13 cellular contexts compared by ENCODE assay signal in genomic region chr1:205610781-205611473, GRCh38. TPM values are rescaled to one million over a fixed set of nuclear protein-coding genes. Genes with fewer than 3 reads are reported as not detected.
DNase-seq lines count a peak whose midpoint lies in the region; ATAC-seq and TF ChIP-seq lines count a peak whose summit lies in the region.
"Had no signal": no experiment of that assay in that cellular context is flagged by ENCODE, and none has a peak within 500 bp of the region (broad histone marks: within the 10 kb centered on the region; RNA-seq: fewer than 3 reads in every experiment).

No MANE protein-coding gene starts in this region.

- H3K27ac ChIP-seq in A673 (ENCODE audit: low read depth, low read length, poor library complexity, severe bottlenecking) (no peak overlapping the region), HEK293 (ENCODE audit: extremely low read depth, low read depth, low read length) (no peak overlapping the region), left ventricle myocardium inferior (replicated peaks) (no peak overlapping the region)
- H3K27ac ChIP-seq: BLaER1, KMS-11, neutrophil had no signal

- H3K4me1 Mint-ChIP-seq in activated naive CD8-positive, alpha-beta T cell treated with anti-CD3 and anti-CD28 coated beads, Interleukin-2, amount 50 U/mL, for 24 hours: peaks cover 37% of the 10 kb centered on the region
- H3K4me1 Mint-ChIP-seq in memory B cell: peaks cover 7% of the 10 kb centered on the region

- peaks cover 39% of the 10 kb centered on the region for H3K36me3 Mint-ChIP-seq in activated naive CD8-positive, alpha-beta T cell treated with anti-CD3 and anti-CD28 coated beads, Interleukin-2, amount 50 U/mL, for 24 hours (ENCODE audit: low read depth)
- peaks cover 18% of the 10 kb centered on the region for H3K36me3 Mint-ChIP-seq in memory B cell

- POLR2A ChIA-PET in A673 (lab: Charles Lee; ENCODE audit: low non-redundant PET): no interaction called here
- POLR2A ChIA-PET in HEK293 (lab: Yijun Ruan, JAX): no interaction called here

- intact Hi-C loops in A673 (cut with micrococcal nuclease; ENCODE audit: unreplicated experiment) (no loop called here), left ventricle myocardium inferior (cut with micrococcal nuclease) (no loop called here)

- H3K9me3 ChIP-seq in A673 (ENCODE audit: low read depth, low read length, poor library complexity, severe bottlenecking) (no peaks in the 10 kb centered on the region), HEK293 (ENCODE audit: control insufficient read depth, insufficient read depth, low read depth, low read length) (no peaks in the 10 kb centered on the region), left ventricle myocardium inferior (replicated peaks) (no peaks in the 10 kb centered on the region)
- H3K9me3 ChIP-seq: BLaER1, neutrophil had no signal

- no peaks in the 10 kb centered on the region for H3K27me3 Mint-ChIP-seq in activated naive CD8-positive, alpha-beta T cell treated with anti-CD3 and anti-CD28 coated beads, Interleukin-2, amount 50 U/mL, for 24 hours
- H3K27me3 Mint-ChIP-seq in memory B cell: no peaks in the 10 kb centered on the region

- DNase-seq in A673 (ENCODE audit: low spot score) (peak; percentile 80), memory B cell (ENCODE audit: low spot score in 2 of 2) (no peak), inferior parietal cortex (ENCODE audit: extremely low spot score) (no peak), NCI-H187 (lab: John Stamatoyannopoulos, UW) (no peak), left ventricle myocardium inferior (no peak)
- no peak for DNase-seq in activated naive CD8-positive, alpha-beta T cell treated with anti-CD3 and anti-CD28 coated beads, Interleukin-2, amount 50 U/mL, for 24 hours
- DNase-seq: GF-D8; stimulated activated CD4-positive, alpha-beta T cell treated with anti-CD3 and anti-CD28 coated beads, Interleukin-12 subunit alpha, Interleukin-12 subunit beta, amount 100 ng/mL, for 4 hours had no signal

- H3K27me3 ChIP-seq in A673 (replicated peaks; ENCODE audit: insufficient read depth, low read depth, low read length, poor library complexity) (no peaks in the 10 kb centered on the region), left ventricle myocardium inferior (ENCODE audit: low read depth) (no peaks in the 10 kb centered on the region)
- H3K27me3 ChIP-seq: BLaER1, neutrophil had no signal

- peak overlapping the region; percentile 40 for H3K27ac Mint-ChIP-seq in activated naive CD8-positive, alpha-beta T cell treated with anti-CD3 and anti-CD28 coated beads, Interleukin-2, amount 50 U/mL, for 24 hours
- peak overlapping the region; percentile 28 for H3K27ac Mint-ChIP-seq in memory B cell

- H3K4me3 Mint-ChIP-seq in activated naive CD8-positive, alpha-beta T cell treated with anti-CD3 and anti-CD28 coated beads, Interleukin-2, amount 50 U/mL, for 24 hours: no peak overlapping the region
- no peak overlapping the region for H3K4me3 Mint-ChIP-seq in memory B cell

- H3K36me3 ChIP-seq in A673 (ENCODE audit: insufficient read depth, low read length, poor library complexity, severe bottlenecking) (peaks cover 15% of the 10 kb centered on the region), HEK293 (ENCODE audit: control insufficient read depth in 2 of 2, insufficient read depth in 1 of 2, low read length in 2 of 2) (peaks cover 10 to 17% of the 10 kb centered on the region in 2 experiments), left ventricle myocardium inferior (peaks cover 19% of the 10 kb centered on the region)

- CTCF ChIA-PET in A673 (lab: Charles Lee): no interaction called here
- CTCF ChIA-PET in HEK293 (lab: Yijun Ruan, JAX): interaction anchor here (1.1 to 1.2 kb wide), 2 partner anchors 10 to 19 kb away, joined by 3 read pairs; no protein-coding TSS in a partner anchor

- TF ChIP-seq CTCF in A673 (conservative IDR thresholded peaks at IDR 0.05; ENCODE audit: low read depth, low read length) (no peak), HEK293 (tag by site-specific recombination; IDR thresholded peaks at IDR 0.05) (no peak), left ventricle myocardium inferior (IDR thresholded peaks at IDR 0.05; ENCODE audit: borderline replicate concordance) (no peak)

- H3K9me3 Mint-ChIP-seq in activated naive CD8-positive, alpha-beta T cell treated with anti-CD3 and anti-CD28 coated beads, Interleukin-2, amount 50 U/mL, for 24 hours: no peaks in the 10 kb centered on the region
- H3K9me3 Mint-ChIP-seq in memory B cell: no peaks in the 10 kb centered on the region

- no peak for ATAC-seq in activated naive CD8-positive, alpha-beta T cell treated with anti-CD3 and anti-CD28 coated beads, Interleukin-2, amount 50 U/mL, for 24 hours
- no peak for ATAC-seq in memory B cell (ENCODE audit: low read depth)
- ATAC-seq in HG02973 (IDR thresholded peaks at IDR 0.05; ENCODE audit: unreplicated experiment): no peak

- BruUV-seq in A673 (replicated peaks; lab: Mats Ljungman, UMichigan): no TSS peak

- no peak overlapping the region for H3K4me3 ChIP-seq in A673 (ENCODE audit: low read depth, low read length, poor library complexity, severe bottlenecking)
- no peak overlapping the region for H3K4me3 ChIP-seq in HEK293 (ENCODE audit: low read depth, low read length)
- H3K4me3 ChIP-seq in left ventricle myocardium inferior: no peak overlapping the region
- H3K4me3 ChIP-seq: BLaER1 had no signal

- H3K4me1 ChIP-seq in A673 (ENCODE audit: insufficient read depth, low read length, poor library complexity, severe bottlenecking) (peaks cover 13% of the 10 kb centered on the region), HEK293 (ENCODE audit: control insufficient read depth, insufficient read depth, low read length) (peaks cover 8% of the 10 kb centered on the region), left ventricle myocardium inferior (peaks cover 34% of the 10 kb centered on the region)

TF ChIP-seq in HEK293, 187 proteins besides CTCF, POLR2A, EP300 and RAD21:
- TF ChIP-seq SCRT2 (tag by site-specific recombination; IDR thresholded peaks at IDR 0.05) (peak; percentile 60), BCL11B (tag by site-specific recombination; IDR thresholded peaks at IDR 0.05; ENCODE audit: low read depth) (no peak), ZNF518A (tag by site-specific recombination; conservative IDR thresholded peaks at IDR 0.05; ENCODE audit: low read depth) (no peak), ZSCAN4 (tag by site-specific recombination; IDR thresholded peaks at IDR 0.05) (peak; percentile 22; the same call in 1 of the 2 replicates), PRDM6 (tag by site-specific recombination; IDR thresholded peaks at IDR 0.05) (peak; percentile 90)

RNA-seq across cellular contexts. Expression of gene ELK4, which starts 20.9 kb away (rescaled TPM):
- total RNA-seq in A673 (2021) (35.4 and 38.2 TPM in 2 replicates), left ventricle myocardium inferior (36.3 TPM)
